ENCODE assay signal across 8 cellular contexts in the genomic region with DNA sequence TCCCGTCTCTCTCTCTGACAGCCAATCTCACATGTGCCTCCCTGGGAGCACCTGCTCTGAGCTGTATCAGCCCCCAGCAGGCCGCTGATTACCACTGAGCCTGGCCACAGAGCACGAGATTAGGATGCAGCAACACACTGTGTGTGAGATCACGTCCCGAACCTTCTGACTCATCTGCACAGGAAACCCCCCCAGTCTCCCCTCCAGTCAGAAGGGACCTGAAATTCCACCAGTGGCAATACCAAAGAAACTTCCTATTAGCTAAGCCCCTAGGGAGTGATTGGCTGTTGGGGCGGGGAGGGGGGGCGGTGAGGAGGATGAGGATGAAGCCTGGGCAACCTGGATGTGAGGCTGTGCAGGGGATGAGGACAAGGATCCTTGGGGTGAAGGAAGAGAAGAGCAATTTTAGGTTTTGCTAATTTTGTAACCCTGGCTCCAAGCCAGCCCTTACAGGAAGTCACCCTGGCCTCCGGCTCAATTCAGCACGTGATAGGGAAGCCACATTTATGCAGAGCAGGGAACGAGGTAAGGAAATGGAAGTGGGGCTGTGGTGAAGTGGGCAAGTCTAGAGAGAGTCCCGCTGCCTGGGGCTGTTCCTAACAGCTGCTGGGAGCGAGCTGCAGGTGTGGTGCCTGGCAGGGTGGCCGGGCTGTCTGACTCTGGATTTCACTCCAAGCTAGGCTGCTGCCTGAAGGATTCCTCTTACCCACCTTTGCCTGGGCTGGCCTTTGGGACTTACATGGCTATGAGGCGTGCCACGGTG. TPM values are rescaled to one million over a fixed set of nuclear protein-coding genes. Genes with fewer than 3 reads are reported as not detected.
DNase-seq lines count a peak whose midpoint lies in the region; ATAC-seq and TF ChIP-seq lines count a peak whose summit lies in the region.

No MANE protein-coding gene starts in this region.

- ATAC-seq in HG02970 (IDR thresholded peaks at IDR 0.05; ENCODE audit: low FRiP score, unreplicated experiment), result peak; percentile 89

- no peaks in the 10 kb centered on the region for H3K9me3 ChIP-seq in transverse colon

- H3K36me3 ChIP-seq in transverse colon, result no peaks in the 10 kb centered on the region

- peak overlapping the region; percentile 98 for H3K4me3 Mint-ChIP-seq in activated T-cell treated with anti-CD3 and anti-CD28 coated beads, Interleukin-2, amount 50 U/mL, for 24 hours

- no peak for TF ChIP-seq POLR2A in transverse colon (IDR thresholded peaks at IDR 0.05)

- intact Hi-C loops in posterior vena cava (cut with DNase I) (no loop called here), transverse colon (cut with DNase I; ENCODE audit: low total_unique reads) (no loop called here)

- WGBS in transverse colon (ENCODE audit: low coverage in 1 of 2), 2 donors, result 32 to 60% methylated on average over 6 to 15 of the region's 15 CpGs

- in situ Hi-C loops in transverse colon (cut with MboI; ENCODE audit: low pct_ligation_motif_present in 1 of 4, low pct_unique_long_range_greater_than_20kb in 1 of 4, low sequenced_read_pairs in 3 of 4), result no loop called here

- H3K27me3 ChIP-seq in transverse colon, result no peaks in the 10 kb centered on the region

- peak overlapping the region; percentile 86 to 94 (median 88) for H3K27ac ChIP-seq in transverse colon

- H3K27ac Mint-ChIP-seq in activated T-cell treated with anti-CD3 and anti-CD28 coated beads, Interleukin-2, amount 50 U/mL, for 24 hours, result peak overlapping the region; percentile 98

- H3K27me3 Mint-ChIP-seq in activated T-cell treated with anti-CD3 and anti-CD28 coated beads, Interleukin-2, amount 50 U/mL, for 24 hours, result no peaks in the 10 kb centered on the region

- TF ChIP-seq EP300 in transverse colon (IDR thresholded peaks at IDR 0.05; ENCODE audit: low read depth), result no peak

- peaks cover 58% of the 10 kb centered on the region for H3K4me1 Mint-ChIP-seq in activated T-cell treated with anti-CD3 and anti-CD28 coated beads, Interleukin-2, amount 50 U/mL, for 24 hours (ENCODE audit: low read depth)

- H3K4me3 ChIP-seq in transverse colon, result no peak overlapping the region

- peak; percentile 40 for DNase-seq in NCI-H82 (lab: John Stamatoyannopoulos, UW)
- DNase-seq in NCI-H82 treated with DMSO at 0.1 percent for 48 hours (lab: John Stamatoyannopoulos, UW; ENCODE audit: unreplicated experiment), result no peak
- DNase-seq in OCI-M2 (lab: John Stamatoyannopoulos, UW; ENCODE audit: unreplicated experiment), result peak; percentile 66
- peak; percentile 87 for DNase-seq in activated T-cell treated with anti-CD3 and anti-CD28 coated beads, Interleukin-2, amount 50 U/mL, for 24 hours
- DNase-seq in fibroblast of peridontal ligament (ENCODE audit: extremely low read depth), result peak; percentile 68
- DNase-seq in posterior vena cava (ENCODE audit: low spot score), result peak; percentile 92
- peak; percentile 66 for DNase-seq in transverse colon

- no peaks in the 10 kb centered on the region for H3K9me3 Mint-ChIP-seq in activated T-cell treated with anti-CD3 and anti-CD28 coated beads, Interleukin-2, amount 50 U/mL, for 24 hours

- H3K4me1 ChIP-seq in transverse colon, result peaks cover 18 to 44% (median 29%) of the 10 kb centered on the region in 4 donors

- peaks cover 73% of the 10 kb centered on the region for H3K36me3 Mint-ChIP-seq in activated T-cell treated with anti-CD3 and anti-CD28 coated beads, Interleukin-2, amount 50 U/mL, for 24 hours (ENCODE audit: low read depth)

- no peak for TF ChIP-seq CTCF in transverse colon (IDR thresholded peaks at IDR 0.05)

RNA-seq across cellular contexts. Expression of a gene that starts 1.9 kb away (rescaled TPM):
- total RNA-seq in posterior vena cava, result 10 to 100 TPM; 72.6 to 84.7 TPM
- total RNA-seq in transverse colon, result 10 to 100 TPM in 3 of 4 donors, 1 to 10 TPM in 1; 6.0 to 35.9 (median 19.4) TPM

RNA-seq across cellular contexts. Expression of a gene that starts 34.5 kb away (rescaled TPM):
- total RNA-seq in posterior vena cava (under 1 TPM; 0.52 to 0.88 TPM), transverse colon (not detected)

RNA-seq across cellular contexts. Expression of a gene that starts 35.3 kb away (rescaled TPM):
- 1 to 10 TPM; 2.0 to 2.9 TPM for total RNA-seq in posterior vena cava
- under 1 TPM in 1 of 4 donors, not detected in 3; 0.48 TPM for total RNA-seq in transverse colon

RNA-seq across cellular contexts. Expression of a gene that starts 44.0 kb away (rescaled TPM):
- total RNA-seq in posterior vena cava (not detected), transverse colon (not detected)
